13 cellular contexts compared by ENCODE assay signal in the genomic region with DNA sequence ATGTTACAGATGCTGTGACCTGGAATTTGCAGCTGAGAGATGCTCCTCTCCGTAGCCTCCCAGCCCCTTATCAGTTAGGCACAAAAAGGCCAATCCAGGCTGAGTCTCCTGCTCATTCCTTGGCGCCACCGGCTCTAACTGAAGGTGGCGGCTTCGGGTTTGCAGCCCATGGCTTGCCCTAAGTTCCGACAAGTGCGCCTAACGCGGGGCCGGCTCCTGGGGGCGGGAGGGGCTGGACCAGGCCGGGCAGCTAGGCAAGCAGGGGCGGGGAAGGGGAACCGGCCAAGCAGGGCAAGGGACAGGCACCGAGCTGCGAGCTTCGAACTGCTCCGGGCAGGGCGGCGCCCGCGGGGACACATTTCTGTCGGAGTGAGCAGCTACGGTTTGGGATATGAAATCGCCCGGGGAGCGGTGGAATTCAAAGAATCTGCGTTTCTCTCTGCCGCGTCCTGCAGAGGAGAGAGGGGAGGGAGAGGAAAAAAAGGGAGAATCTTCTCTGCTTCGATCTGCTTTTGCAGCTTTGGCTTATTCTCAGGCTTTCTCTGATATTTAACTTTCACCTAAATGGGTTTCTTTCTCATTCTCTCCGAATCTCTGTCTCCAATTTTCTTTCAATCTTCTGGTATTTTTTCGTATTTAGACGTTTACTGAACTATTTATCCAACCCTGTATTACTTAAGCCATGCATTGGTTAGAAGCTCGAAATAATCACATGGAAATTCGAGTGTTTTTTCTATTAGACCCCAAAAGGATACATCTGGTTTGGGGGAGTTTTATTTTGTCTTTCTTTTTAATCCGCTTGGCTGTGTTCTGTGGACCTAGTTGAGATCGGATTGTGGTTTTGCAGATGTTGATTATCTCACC. TPM values are rescaled to one million over a fixed set of nuclear protein-coding genes. Genes with fewer than 3 reads are reported as not detected.
DNase-seq lines count a peak whose midpoint lies in the region; ATAC-seq lines count a peak whose summit lies in the region.
"Had no signal": no experiment of that assay in that cellular context is flagged by ENCODE, and none has a peak within 500 bp of the region (broad histone marks: within the 10 kb centered on the region; RNA-seq: fewer than 3 reads in every experiment).

No MANE protein-coding gene starts in this region.

- H3K9me3 ChIP-seq in trophoblast cell (ENCODE audit: insufficient read depth, low read depth, low read length) = peaks cover 21% of the 10 kb centered on the region
- H3K9me3 ChIP-seq: ovary had no signal

- no peak overlapping the region for H3K4me3 Mint-ChIP-seq in activated CD8-positive, alpha-beta memory T cell treated with anti-CD3 and anti-CD28 coated beads, Interleukin-2, amount 10 ng/mL, durations not matched to agents 7 days and 5 days
- H3K4me3 Mint-ChIP-seq in effector memory CD8-positive, alpha-beta T cell = no peak overlapping the region
- H3K4me3 Mint-ChIP-seq: activated T-cell treated with anti-CD3 and anti-CD28 coated beads, Interleukin-2, amount 50 U/mL, for 4 hours; brain had no signal

- ATAC-seq in activated CD8-positive, alpha-beta memory T cell treated with anti-CD3 and anti-CD28 coated beads, Interleukin-2, amount 10 ng/mL, durations not matched to agents 7 days and 5 days = no peak
- ATAC-seq in effector memory CD8-positive, alpha-beta T cell (replicated peaks) = no peak
- ATAC-seq in HG03039 (IDR thresholded peaks at IDR 0.05; ENCODE audit: unreplicated experiment) (no peak), HG02870 (IDR thresholded peaks at IDR 0.05; ENCODE audit: unreplicated experiment) (no peak)
- ATAC-seq: activated T-cell treated with anti-CD3 and anti-CD28 coated beads, Interleukin-2, amount 50 U/mL, for 4 hours had no signal

- no peaks in the 10 kb centered on the region for H3K79me1 ChIP-seq in trophoblast cell (ENCODE audit: low read length)

- no peak overlapping the region for H3K18ac ChIP-seq in trophoblast cell (ENCODE audit: low read length)

- no peak overlapping the region for H3K4ac ChIP-seq in trophoblast cell (ENCODE audit: low read depth, low read length)

- H3K4me1 ChIP-seq in trophoblast cell (ENCODE audit: control insufficient read depth in 1 of 2, insufficient read depth in 2 of 2, low read length in 2 of 2) = peaks cover 19 to 24% of the 10 kb centered on the region in 2 experiments

- H3K4me3 ChIP-seq in trophoblast cell (ENCODE audit: low read depth, low read length) = no peak overlapping the region
- H3K4me3 ChIP-seq: ovary had no signal

- no peak overlapping the region for H3K4me2 ChIP-seq in trophoblast cell (ENCODE audit: low read length)

- no peak overlapping the region for H4K91ac ChIP-seq in trophoblast cell (ENCODE audit: low read depth, low read length)

- H3K27me3 ChIP-seq in trophoblast cell (ENCODE audit: insufficient read depth, low read length) = peaks cover 84% of the 10 kb centered on the region

- WGBS in trophoblast cell (ENCODE audit: extremely low coverage, insufficient coverage, insufficient read length) = no CpG with 5 or more reads among the region's 38 CpGs

- no peak overlapping the region for H2AK5ac ChIP-seq in trophoblast cell (ENCODE audit: low read length)

- H3K14ac ChIP-seq in trophoblast cell (ENCODE audit: low read length) = no peak overlapping the region

- peak overlapping the region; percentile 61 for H3K27ac Mint-ChIP-seq in activated CD8-positive, alpha-beta memory T cell treated with anti-CD3 and anti-CD28 coated beads, Interleukin-2, amount 10 ng/mL, durations not matched to agents 7 days and 5 days
- H3K27ac Mint-ChIP-seq in effector memory CD8-positive, alpha-beta T cell = peak overlapping the region; percentile 63 to 69
- H3K27ac Mint-ChIP-seq: brain had no signal

- peaks cover 2% of the 10 kb centered on the region for H3K4me1 Mint-ChIP-seq in activated CD8-positive, alpha-beta memory T cell treated with anti-CD3 and anti-CD28 coated beads, Interleukin-2, amount 10 ng/mL, durations not matched to agents 7 days and 5 days
- H3K4me1 Mint-ChIP-seq in effector memory CD8-positive, alpha-beta T cell (ENCODE audit: low read depth in 2 of 2) = peaks cover 23 to 43% of the 10 kb centered on the region in 2 donors
- H3K4me1 Mint-ChIP-seq: brain had no signal

- no peak overlapping the region for H2BK12ac ChIP-seq in trophoblast cell (ENCODE audit: low read length)

- no peaks in the 10 kb centered on the region for H3K9me3 Mint-ChIP-seq in activated CD8-positive, alpha-beta memory T cell treated with anti-CD3 and anti-CD28 coated beads, Interleukin-2, amount 10 ng/mL, durations not matched to agents 7 days and 5 days (ENCODE audit: low read depth)
- no peaks in the 10 kb centered on the region for H3K9me3 Mint-ChIP-seq in effector memory CD8-positive, alpha-beta T cell
- H3K9me3 Mint-ChIP-seq: activated T-cell treated with anti-CD3 and anti-CD28 coated beads, Interleukin-2, amount 50 U/mL, for 4 hours had no signal

- no peak for DNase-seq in activated CD8-positive, alpha-beta memory T cell treated with anti-CD3 and anti-CD28 coated beads, Interleukin-2, amount 10 ng/mL, durations not matched to agents 7 days and 5 days
- DNase-seq in activated CD8-positive, alpha-beta memory T cell treated with anti-CD3 and anti-CD28 coated beads, Interleukin-2, amount 50 U/mL, for 4 hours = no peak
- DNase-seq in M059J (ENCODE audit: low read depth) (peak; percentile 49), trophoblast cell (peak; percentile 93 to 96), GM19240 (ENCODE audit: insufficient read length, low spot score) (no peak)
- no peak for DNase-seq in effector memory CD8-positive, alpha-beta T cell
- DNase-seq: activated T-cell treated with anti-CD3 and anti-CD28 coated beads, Interleukin-2, amount 50 U/mL, for 4 hours; effector memory CD4-positive, alpha-beta T cell; ovary had no signal

- no peak overlapping the region for H2BK5ac ChIP-seq in trophoblast cell (ENCODE audit: low read depth, low read length, poor library complexity)

- H3K36me3 ChIP-seq in trophoblast cell (ENCODE audit: control insufficient read depth in 1 of 2, insufficient read depth in 2 of 2, low read length in 2 of 2) = no peaks in the 10 kb centered on the region
- H3K36me3 ChIP-seq: ovary had no signal

- H3K23ac ChIP-seq in trophoblast cell (ENCODE audit: low read length) = no peak overlapping the region

- no peak overlapping the region for H3K9ac ChIP-seq in trophoblast cell (ENCODE audit: low read length)

- no peak overlapping the region for H2BK120ac ChIP-seq in trophoblast cell (ENCODE audit: insufficient read depth, low read length, poor library complexity)

- H3K27ac ChIP-seq in trophoblast cell (ENCODE audit: low read depth, low read length) = no peak overlapping the region
- H3K27ac ChIP-seq: ovary had no signal

- no peak overlapping the region for H4K12ac ChIP-seq in trophoblast cell (ENCODE audit: low read depth, low read length)

- H4K8ac ChIP-seq in trophoblast cell (ENCODE audit: low read depth, low read length) = no peak overlapping the region

- CTCF ChIA-PET in activated CD8-positive, alpha-beta memory T cell treated with anti-CD3 and anti-CD28 coated beads, Interleukin-2, amount 10 ng/mL, durations not matched to agents 7 days and 5 days (lab: Charles Lee) = interaction anchor here (0.7 to 1.8 kb wide), 7 partner anchors 8 to 248 kb away, joined by 3 to 5 read pairs (median 3); a partner anchor contains a TSS

- H3K36me3 Mint-ChIP-seq in activated CD8-positive, alpha-beta memory T cell treated with anti-CD3 and anti-CD28 coated beads, Interleukin-2, amount 10 ng/mL, durations not matched to agents 7 days and 5 days = no peaks in the 10 kb centered on the region
- peaks cover 40% of the 10 kb centered on the region for H3K36me3 Mint-ChIP-seq in effector memory CD8-positive, alpha-beta T cell (ENCODE audit: insufficient read depth)
- H3K36me3 Mint-ChIP-seq: brain had no signal

- H3K27me3 Mint-ChIP-seq in activated CD8-positive, alpha-beta memory T cell treated with anti-CD3 and anti-CD28 coated beads, Interleukin-2, amount 10 ng/mL, durations not matched to agents 7 days and 5 days = peaks cover 96% of the 10 kb centered on the region
- peaks cover 92 to 95% of the 10 kb centered on the region in 2 donors for H3K27me3 Mint-ChIP-seq in effector memory CD8-positive, alpha-beta T cell

- no peaks in the 10 kb centered on the region for H3K79me2 ChIP-seq in trophoblast cell (ENCODE audit: control insufficient read depth, insufficient read depth, low read length, poor library complexity)

- no peak overlapping the region for H2AFZ ChIP-seq in trophoblast cell (ENCODE audit: insufficient read depth, low read length, poor library complexity)

RNA-seq across cellular contexts. Expression of a gene that starts 1.6 kb away (rescaled TPM):
- not detected for total RNA-seq in activated CD8-positive, alpha-beta memory T cell treated with anti-CD3 and anti-CD28 coated beads, Interleukin-2, amount 10 ng/mL, durations not matched to agents 7 days and 5 days
- total RNA-seq in M059J (2014; rRNA removed; shearing (Covaris generic)) = not detected in 2 replicates
- 0.07 and 0.11 TPM in 2 replicates for polyA plus RNA-seq in trophoblast cell (2013)
- total RNA-seq: activated T-cell treated with anti-CD3 and anti-CD28 coated beads, Interleukin-2, amount 50 U/mL, for 4 hours; liver; ovary had no signal
- polyA plus RNA-seq: liver, ovary had no signal

RNA-seq across cellular contexts. Expression of a gene that starts 14.5 kb away (rescaled TPM):
- total RNA-seq in activated CD8-positive, alpha-beta memory T cell treated with anti-CD3 and anti-CD28 coated beads, Interleukin-2, amount 10 ng/mL, durations not matched to agents 7 days and 5 days = not detected
- 27.8 and 31.2 TPM in 2 replicates for total RNA-seq in M059J (2014; rRNA removed; shearing (Covaris generic))
- polyA plus RNA-seq in trophoblast cell (2013) = 8.8 and 9.2 TPM in 2 replicates
- total RNA-seq: activated T-cell treated with anti-CD3 and anti-CD28 coated beads, Interleukin-2, amount 50 U/mL, for 4 hours; liver; ovary had no signal
- polyA plus RNA-seq: liver, ovary had no signal

RNA-seq across cellular contexts. Expression of a gene that starts 19.8 kb away (rescaled TPM):
- not detected for total RNA-seq in activated CD8-positive, alpha-beta memory T cell treated with anti-CD3 and anti-CD28 coated beads, Interleukin-2, amount 10 ng/mL, durations not matched to agents 7 days and 5 days
- total RNA-seq in M059J (2014; rRNA removed; shearing (Covaris generic)) = 1.7 and 1.9 TPM in 2 replicates
- 0.22 and 0.29 TPM in 2 replicates for polyA plus RNA-seq in trophoblast cell (2013)
- total RNA-seq: activated T-cell treated with anti-CD3 and anti-CD28 coated beads, Interleukin-2, amount 50 U/mL, for 4 hours; liver had no signal
- polyA plus RNA-seq: liver had no signal

RNA-seq across cellular contexts. Expression of a gene that starts 21.7 kb away (rescaled TPM):
- total RNA-seq in activated CD8-positive, alpha-beta memory T cell treated with anti-CD3 and anti-CD28 coated beads, Interleukin-2, amount 10 ng/mL, durations not matched to agents 7 days and 5 days = not detected
- 5.0 and 7.4 TPM in 2 replicates for total RNA-seq in M059J (2014; rRNA removed; shearing (Covaris generic))
- 1.5 and 1.6 TPM in 2 replicates for polyA plus RNA-seq in trophoblast cell (2013)
- total RNA-seq: activated T-cell treated with anti-CD3 and anti-CD28 coated beads, Interleukin-2, amount 50 U/mL, for 4 hours; liver had no signal
- polyA plus RNA-seq: liver had no signal

RNA-seq across cellular contexts. Expression of a gene that starts 31.8 kb away (rescaled TPM):
- not detected for total RNA-seq in activated CD8-positive, alpha-beta memory T cell treated with anti-CD3 and anti-CD28 coated beads, Interleukin-2, amount 10 ng/mL, durations not matched to agents 7 days and 5 days
- total RNA-seq in M059J (2014; rRNA removed; shearing (Covaris generic)) = 15.0 and 15.3 TPM in 2 replicates
- 0.03 and 0.04 TPM in 2 replicates for polyA plus RNA-seq in trophoblast cell (2013)
- total RNA-seq: activated T-cell treated with anti-CD3 and anti-CD28 coated beads, Interleukin-2, amount 50 U/mL, for 4 hours; liver had no signal
- polyA plus RNA-seq: liver had no signal

Comparison
In these comparisons a context has a peak if more than half of its experiments do, and no peak if none do; other contexts are left out.
1. DNase-seq: peak in M059J (single experiment) and trophoblast cell (2 of 2); none in activated CD8-positive, alpha-beta memory T cell treated with anti-CD3 and anti-CD28 coated beads, Interleukin-2, amount 10 ng/mL, durations not matched to agents 7 days and 5 days (single experiment), activated CD8-positive, alpha-beta memory T cell treated with anti-CD3 and anti-CD28 coated beads, Interleukin-2, amount 50 U/mL, for 4 hours (single experiment), effector memory CD8-positive, alpha-beta T cell (0 of 3) and GM19240 (single experiment).
2. RNA of a gene that starts 14.5 kb away (total RNA-seq): 27.8 to 31.2 TPM in M059J; not detected in activated CD8-positive, alpha-beta memory T cell treated with anti-CD3 and anti-CD28 coated beads, Interleukin-2, amount 10 ng/mL, durations not matched to agents 7 days and 5 days; every median in the first group is over 10 times any median in the second.